In the genomic region with DNA sequence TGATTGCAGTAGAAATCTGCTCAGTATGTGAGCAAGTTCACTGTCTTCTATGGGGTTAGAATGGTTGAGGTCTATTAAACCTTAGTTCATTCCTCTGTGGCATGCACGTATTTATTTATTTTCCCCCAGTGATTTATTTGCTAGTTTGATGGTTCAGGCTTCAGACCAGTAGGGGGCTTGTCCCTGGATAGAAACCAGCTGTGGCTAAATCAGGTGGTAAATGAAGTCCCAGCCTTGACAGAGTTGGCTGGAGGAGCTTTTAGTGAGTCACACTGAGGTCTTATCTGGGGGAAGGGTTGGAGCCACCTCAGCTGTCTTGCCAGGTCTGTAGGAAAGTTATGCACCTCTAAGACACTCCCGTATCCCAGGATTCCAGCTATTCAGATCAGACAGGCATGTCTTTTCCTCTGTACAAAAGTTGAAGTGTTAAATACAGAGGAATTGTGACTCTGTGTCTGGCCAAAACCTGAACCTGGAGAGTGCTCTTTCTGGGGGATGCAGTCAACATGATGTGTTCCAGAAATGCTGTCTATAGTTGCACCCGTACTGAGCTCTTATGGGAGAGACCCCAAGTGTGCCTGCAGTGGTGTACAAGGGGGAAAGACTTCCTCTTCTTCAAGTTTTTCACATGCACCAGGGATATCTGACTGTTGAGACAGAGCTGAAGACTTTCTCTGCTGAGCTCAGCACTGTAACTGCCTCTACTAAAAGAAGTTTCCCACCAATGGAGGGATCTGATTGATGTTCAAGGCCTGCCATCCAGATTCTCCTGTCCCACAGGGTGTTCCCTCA, we compare ENCODE assay signal across 10 cellular contexts.
DNase-seq lines count a peak whose midpoint lies in the region; ATAC-seq, FAIRE-seq and TF ChIP-seq lines count a peak whose summit lies in the region.
"Had no signal": no experiment of that assay in that cellular context is flagged by ENCODE, and none has a peak within 500 bp of the region (broad histone marks: within the 10 kb centered on the region; RNA-seq: fewer than 3 reads in every experiment).

No MANE protein-coding gene starts in this region.

- H3K4me3 ChIP-seq in GM12864 (ENCODE audit: low read depth, low read length) (no peak overlapping the region), NB4 (ENCODE audit: low read depth, low read length) (no peak overlapping the region), bronchial epithelial cell (ENCODE audit: low read depth, low read length) (no peak overlapping the region)

- peak; percentile 63 for DNase-seq in A172 (ENCODE audit: low spot score)
- DNase-seq in GM12864 (ENCODE audit: low read depth): no peak
- peak; percentile 75 for DNase-seq in NB4 (ENCODE audit: low read depth)
- DNase-seq in bronchial epithelial cell (ENCODE audit: low read depth): peak; percentile 73
- no peak for DNase-seq in frontal cortex (ENCODE audit: low spot score in 2 of 2)
- DNase-seq in occipital lobe (lab: John Stamatoyannopoulos, UW): no peak
- DNase-seq: H9; stimulated activated CD4-positive, alpha-beta T cell treated with anti-CD3 and anti-CD28 coated beads, Interleukin-2, amount 100 ng/mL, for 24 hours had no signal

- ATAC-seq in GM19463 (IDR thresholded peaks at IDR 0.05; ENCODE audit: unreplicated experiment) (no peak), HG03175 (IDR thresholded peaks at IDR 0.05; ENCODE audit: unreplicated experiment) (no peak)

- FAIRE-seq in bronchial epithelial cell (lab: Jason Lieb, UNC) (no peak), frontal cortex (lab: Jason Lieb, UNC) (no peak)

- no peaks in the 10 kb centered on the region for H3K36me3 ChIP-seq in bronchial epithelial cell (ENCODE audit: control insufficient read depth, insufficient read depth, low read length)

- TF ChIP-seq CTCF in GM12864 (IDR thresholded peaks at IDR 0.05; ENCODE audit: low read depth, low read length, missing control alignments): peak; percentile 64
- peak; percentile 48 for TF ChIP-seq CTCF in NB4 (IDR thresholded peaks at IDR 0.05; ENCODE audit: low read depth, low read length)
- peak; percentile 13 for TF ChIP-seq CTCF in bronchial epithelial cell (IDR thresholded peaks at IDR 0.05; ENCODE audit: insufficient read depth, low read length, severe bottlenecking)

- no peak for TF ChIP-seq POLR2A in NB4 (IDR thresholded peaks at IDR 0.05; ENCODE audit: extremely low read depth, insufficient read length)

- no peaks in the 10 kb centered on the region for H3K27me3 ChIP-seq in bronchial epithelial cell (ENCODE audit: control insufficient read depth, insufficient read depth, low read length)

Comparison
In these comparisons a context has a peak if more than half of its experiments do, and no peak if none do; other contexts are left out.
1. DNase-seq: peak in A172 (single experiment), NB4 (single experiment) and bronchial epithelial cell (single experiment); none in GM12864 (single experiment), frontal cortex (0 of 2) and occipital lobe (single experiment).
2. CTCF ChIP-seq: peak in every context shown above with its lines; median percentile 64 in GM12864; 48 in NB4; 13 in bronchial epithelial cell.